ENCODE assay signal across 28 cellular contexts in genomic region chr2:60047944-60048525, GRCh38.
"Had no signal": no experiment of that assay in that cellular context is flagged by ENCODE, and none has a peak within 500 bp of the region (broad histone marks: within the 10 kb centered on the region; RNA-seq: fewer than 3 reads in every experiment).

No MANE protein-coding gene starts in this region.

- H3K27me3 ChIP-seq: cardiac muscle cell, esophagus squamous epithelium, hepatocyte, ovary, right lobe of liver, stomach, thyroid gland had no signal

- H3K9me3 Mint-ChIP-seq: naive thymus-derived CD8-positive, alpha-beta T cell; nephron progenitor cell had no signal

- H3K4me3 Mint-ChIP-seq: effector memory CD8-positive, alpha-beta T cell; mesothelial cell of epicardium; naive thymus-derived CD8-positive, alpha-beta T cell; nephron progenitor cell had no signal

- ATAC-seq: effector memory CD8-positive, alpha-beta T cell; left colon; mucosa of descending colon; naive thymus-derived CD8-positive, alpha-beta T cell; right lobe of liver had no signal

- H3K36me3 Mint-ChIP-seq: mesothelial cell of epicardium; naive thymus-derived CD8-positive, alpha-beta T cell had no signal

- H3K4me3 ChIP-seq: cardiac muscle cell, coronary artery, esophagus squamous epithelium, hepatocyte, lung, mucosa of descending colon, ovary, right lobe of liver, smooth muscle cell, stomach, thyroid gland had no signal

- DNase-seq: effector memory CD8-positive, alpha-beta T cell; erythroblast; esophagus squamous epithelium; foreskin melanocyte; left colon; mesenchymal stem cell; mucosa of descending colon; naive thymus-derived CD8-positive, alpha-beta T cell; nephron progenitor cell; occipital lobe; ovary; retina; right lobe of liver; stimulated activated CD4-positive, alpha-beta T cell treated with anti-CD3 and anti-CD28 coated beads, Interleukin-12 subunit alpha, Interleukin-12 subunit beta, amount 100 ng/mL, for 4 hours; stimulated activated CD4-positive, alpha-beta T cell treated with anti-CD3 and anti-CD28 coated beads, Interleukin-1b, Interleukin-23, amount 100 ng/mL, for 48 hours; stimulated activated CD4-positive, alpha-beta T cell treated with anti-CD3 and anti-CD28 coated beads, Interleukin-4, amount 100 ng/mL, for 1 hour; stimulated activated CD8-positive, alpha-beta memory T cell treated with anti-CD3 and anti-CD28 coated beads, Interleukin-4, amount 100 ng/mL, for 48 hours; stimulated activated naive CD4-positive, alpha-beta T cell treated with Interleukin-2 at 50 U/mL for 16 hours; stomach; thyroid gland; trophoblast cell had no signal

- H3K4me1 Mint-ChIP-seq: mesothelial cell of epicardium, nephron progenitor cell had no signal

- H3K27ac ChIP-seq: cardiac muscle cell, coronary artery, esophagus squamous epithelium, hepatocyte, ovary, right lobe of liver, stomach, thyroid gland had no signal

- FAIRE-seq: endometrium had no signal

- H3K9me3 ChIP-seq: esophagus squamous epithelium, mucosa of descending colon, ovary, right lobe of liver, stomach, thyroid gland had no signal

- H3K4me1 ChIP-seq: right lobe of liver, stomach, thyroid gland had no signal

- H3K36me3 ChIP-seq: cardiac muscle cell, esophagus squamous epithelium, ovary, right lobe of liver, stomach, thyroid gland had no signal

- H3K27ac Mint-ChIP-seq: effector memory CD8-positive, alpha-beta T cell; mesothelial cell of epicardium; naive thymus-derived CD8-positive, alpha-beta T cell; nephron progenitor cell had no signal

- H3K27me3 Mint-ChIP-seq: effector memory CD8-positive, alpha-beta T cell had no signal
